14 cellular contexts compared by ENCODE assay signal in the genomic region with DNA sequence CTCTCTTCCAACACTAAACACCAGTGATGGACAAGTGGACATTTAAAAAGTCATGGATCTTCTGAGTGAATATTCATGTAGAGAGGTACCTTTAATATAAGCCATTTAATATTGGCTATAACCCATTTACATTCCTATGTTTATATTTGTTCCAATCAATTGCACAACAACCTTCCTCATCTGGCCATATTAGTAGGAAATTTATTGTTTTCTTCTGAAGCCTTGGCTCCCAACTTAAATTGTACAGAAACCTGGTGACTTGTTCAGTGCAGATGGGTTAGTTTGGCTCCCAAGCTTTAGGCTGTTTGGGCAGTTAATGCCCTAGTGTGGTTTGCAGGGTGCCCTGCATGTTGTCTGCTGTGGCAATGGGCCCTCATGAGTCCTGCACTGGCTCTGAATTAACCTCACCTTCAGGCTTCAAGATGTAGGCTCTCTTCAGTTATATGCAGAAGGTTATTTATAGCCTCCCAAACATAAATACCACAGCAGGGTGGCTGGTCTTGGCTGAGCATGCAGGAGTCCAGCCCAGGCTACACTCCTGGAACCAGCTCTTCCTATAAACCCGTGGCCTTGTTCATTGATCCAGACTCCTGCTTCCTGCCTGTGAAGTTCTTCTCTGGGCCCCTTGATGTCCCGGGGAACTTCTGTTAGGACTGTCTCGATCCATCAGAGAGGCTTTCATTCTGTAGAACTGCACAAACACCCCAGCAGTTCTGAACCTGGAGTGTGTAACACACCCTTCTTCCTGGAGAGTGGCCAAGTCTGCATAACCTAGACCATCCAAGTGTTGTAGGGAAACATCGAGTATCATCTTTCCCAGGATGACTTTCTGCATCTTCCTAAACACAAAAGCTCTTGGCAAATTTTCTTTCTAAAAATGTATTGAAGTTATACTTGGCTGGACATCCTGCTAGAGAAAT. TPM values are rescaled to one million over a fixed set of nuclear protein-coding genes. Genes with fewer than 3 reads are reported as not detected.
DNase-seq lines count a peak whose midpoint lies in the region; ATAC-seq and TF ChIP-seq lines count a peak whose summit lies in the region.
"Had no signal": no experiment of that assay in that cellular context is flagged by ENCODE, and none has a peak within 500 bp of the region (broad histone marks: within the 10 kb centered on the region; RNA-seq: fewer than 3 reads in every experiment).

No MANE protein-coding gene starts in this region.

- TF ChIP-seq POLR2A in heart left ventricle (IDR thresholded peaks at IDR 0.05): no peak

- H3K9me3 ChIP-seq in heart left ventricle (no peaks in the 10 kb centered on the region), left ventricle myocardium inferior (replicated peaks) (no peaks in the 10 kb centered on the region)

- POLR2A ChIA-PET in RWPE1 (lab: Yijun Ruan, JAX; ENCODE audit: low non-redundant PET): no interaction called here

- H3K4me3 ChIP-seq in heart left ventricle: no peak overlapping the region
- H3K4me3 ChIP-seq in left ventricle myocardium inferior: no peak overlapping the region
- H3K4me3 ChIP-seq in fibroblast of the aortic adventitia (ENCODE audit: low read depth, low read length): no peak overlapping the region

- no peak for DNase-seq in heart left ventricle
- no peak for DNase-seq in left ventricle myocardium inferior
- DNase-seq in RWPE1 (ENCODE audit: low spot score): no peak
- DNase-seq in fibroblast of the aortic adventitia (ENCODE audit: low read depth): peak; percentile 75
- DNase-seq in 8988T: no peak
- DNase-seq in stimulated activated CD4-positive, alpha-beta T cell treated with anti-CD3 and anti-CD28 coated beads, Interleukin-2, amount 100 ng/mL, for 48 hours: no peak
- DNase-seq in ecto neural progenitor cell (ENCODE audit: low spot score): no peak
- DNase-seq: activated CD8-positive, alpha-beta T cell treated with anti-CD3 and anti-CD28 coated beads for 36 hours; activated gamma-delta T cell treated with Interleukin-2 at 50 U/mL for 16 hours; effector CD8-positive, alpha-beta T cell; foreskin melanocyte; kidney; NCI-H2107 had no signal

- CTCF ChIA-PET in RWPE1 (lab: Yijun Ruan, JAX): interaction anchor here (0.9 kb wide), 1 partner anchor 13 kb away, joined by 3 read pairs; no protein-coding TSS in a partner anchor

- no peaks in the 10 kb centered on the region for H3K27me3 ChIP-seq in heart left ventricle
- H3K27me3 ChIP-seq in left ventricle myocardium inferior (ENCODE audit: low read depth): no peaks in the 10 kb centered on the region

- ATAC-seq in heart left ventricle (peak; percentile 24 to 57 (median 46)), HG03442 (IDR thresholded peaks at IDR 0.05; ENCODE audit: unreplicated experiment) (no peak)
- ATAC-seq: activated CD8-positive, alpha-beta T cell treated with anti-CD3 and anti-CD28 coated beads for 36 hours had no signal

- H3K36me3 ChIP-seq in heart left ventricle (no peaks in the 10 kb centered on the region), left ventricle myocardium inferior (no peaks in the 10 kb centered on the region)

- no peak for TF ChIP-seq CTCF in heart left ventricle (IDR thresholded peaks at IDR 0.05)
- no peak for TF ChIP-seq CTCF in left ventricle myocardium inferior (IDR thresholded peaks at IDR 0.05; ENCODE audit: borderline replicate concordance)
- no peak for TF ChIP-seq CTCF in RWPE1 (conservative IDR thresholded peaks at IDR 0.05; ENCODE audit: low read depth)
- no peak for TF ChIP-seq CTCF in fibroblast of the aortic adventitia (IDR thresholded peaks at IDR 0.05; ENCODE audit: insufficient read depth, low read length)

- H3K4me1 ChIP-seq in heart left ventricle (peaks cover 0 to 49% (median 6%) of the 10 kb centered on the region in 12 donors), left ventricle myocardium inferior (peaks cover 13% of the 10 kb centered on the region)

- H3K27ac ChIP-seq in heart left ventricle (no peak overlapping the region), left ventricle myocardium inferior (replicated peaks) (no peak overlapping the region), RWPE1 (peak overlapping the region; percentile 32)

- intact Hi-C loops in heart left ventricle (cut with DNase I) (no loop called here), left ventricle myocardium inferior (cut with micrococcal nuclease) (no loop called here)

- WGBS in heart left ventricle, 4 donors: 41 to 45% (median 41%) methylated on average over 4 of the region's 4 CpGs

RNA-seq across cellular contexts. Expression of gene DUT, which starts 57.0 kb away (rescaled TPM):
- total RNA-seq in heart left ventricle (10 to 100 TPM; 50.9 to 79.9 (median 62.6) TPM), left ventricle myocardium inferior (78.5 TPM), fibroblast of the aortic adventitia (ENCODE audit: low replicate concordance) (70.4 and 72.0 TPM in 2 replicates)
- 10 to 100 TPM; 44.0 to 45.4 TPM for polyA plus RNA-seq in heart left ventricle
